Comparison of ENCODE assay signal across 12 cellular contexts in the genomic region with DNA sequence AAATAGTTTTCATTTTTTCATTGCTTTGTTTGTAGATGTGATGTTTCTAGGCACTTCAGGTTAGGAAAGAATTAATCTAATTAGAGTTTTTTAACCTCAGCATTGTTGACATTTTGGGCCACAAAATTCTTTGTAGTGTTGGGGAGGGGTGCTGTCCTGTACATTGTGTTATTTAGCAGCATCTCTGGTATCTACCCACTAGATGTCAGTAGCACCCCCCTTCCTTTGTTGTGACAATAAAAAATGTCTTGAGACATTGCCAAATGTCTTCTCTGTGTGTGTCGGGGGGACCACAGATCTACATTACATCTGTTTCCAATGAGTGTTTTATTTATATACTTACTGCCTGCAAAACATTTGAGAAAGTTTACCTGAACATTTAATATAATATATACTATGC. TPM values are rescaled to one million over a fixed set of nuclear protein-coding genes. Genes with fewer than 3 reads are reported as not detected.
DNase-seq lines count a peak whose midpoint lies in the region; ATAC-seq, FAIRE-seq and TF ChIP-seq lines count a peak whose summit lies in the region.
"Had no signal": no experiment of that assay in that cellular context is flagged by ENCODE, and none has a peak within 500 bp of the region (broad histone marks: within the 10 kb centered on the region; RNA-seq: fewer than 3 reads in every experiment).

No MANE protein-coding gene starts in this region.

- peak in 2 of 3 experiments; percentile 39 to 57; a peak in 2 of 4 replicates for TF ChIP-seq CTCF in H1 (IDR thresholded peaks at IDR 0.05; ENCODE audit: control extremely low read depth in 1 of 3, insufficient read depth in 1 of 3, low read depth in 1 of 3, low read length in 3 of 3)

- ATAC-seq in sciatic nerve: no peak
- ATAC-seq: esophagus mucosa had no signal

- no peak overlapping the region for H3K9ac ChIP-seq in H1 (replicated peaks in 1 of 4; ENCODE audit: extremely low read depth in 1 of 4, low read depth in 3 of 4, low read length in 3 of 4)
- H3K9ac ChIP-seq: BLaER1 treated with 17β-estradiol and CSF1 and Interleukin-3, amounts not matched to agents 10 nM and 100 nM had no signal

- H4K20me1 ChIP-seq in H1 (replicated peaks in 1 of 2; ENCODE audit: control insufficient read depth in 1 of 2, insufficient read depth in 2 of 2, low read length in 2 of 2): no peaks in the 10 kb centered on the region
- H4K20me1 ChIP-seq: BLaER1 treated with 17β-estradiol and CSF1 and Interleukin-3, amounts not matched to agents 10 nM and 100 nM had no signal

- H3K18ac ChIP-seq in H1 (ENCODE audit: extremely low read depth, low read length): no peak overlapping the region

- no peak overlapping the region for H3K23ac ChIP-seq in H1 (ENCODE audit: insufficient read length)

- POLR2A ChIA-PET in H1 (lab: Charles Lee; ENCODE audit: partially characterized antibody): no interaction called here

- H3K4me2 ChIP-seq in H1 (ENCODE audit: insufficient read depth in 1 of 2, low read depth in 2 of 2, low read length in 2 of 2): no peak overlapping the region
- H3K4me2 ChIP-seq: BLaER1 treated with 17β-estradiol and CSF1 and Interleukin-3, amounts not matched to agents 10 nM and 100 nM had no signal

- no peak overlapping the region for H2BK15ac ChIP-seq in H1 (ENCODE audit: low read length)

- no peak overlapping the region for H3K4ac ChIP-seq in H1 (replicated peaks; ENCODE audit: insufficient read length, low read depth, low read length)

- CTCF ChIA-PET in H1 (lab: Charles Lee; ENCODE audit: partially characterized antibody): interaction anchor here (0.8 to 2.8 kb wide), 10 partner anchors 9 to 266 kb away, joined by 3 to 9 read pairs (median 3); no protein-coding TSS in a partner anchor

- no peak overlapping the region for H3K4me3 ChIP-seq in H1 (ENCODE audit: extremely low read depth in 1 of 4, insufficient read depth in 2 of 4, low read depth in 3 of 4, low read length in 4 of 4)
- H3K4me3 ChIP-seq: BLaER1 treated with 17β-estradiol and CSF1 and Interleukin-3, amounts not matched to agents 10 nM and 100 nM; skin epidermis; thyroid gland had no signal

- H4K8ac ChIP-seq in H1 (ENCODE audit: extremely low read depth, insufficient read depth, low read length): no peak overlapping the region

- peak; percentile 45 for FAIRE-seq in H1 (lab: Jason Lieb, UNC)

- H2AK5ac ChIP-seq in H1 (ENCODE audit: low read depth, low read length): no peak overlapping the region

- H3K23me2 ChIP-seq in H1 (ENCODE audit: low read depth, low read length): no peaks in the 10 kb centered on the region

- no peaks in the 10 kb centered on the region for H3K9me3 ChIP-seq in H1 (ENCODE audit: insufficient read depth in 2 of 2, low read depth in 1 of 2, low read length in 1 of 2)
- H3K9me3 ChIP-seq: thyroid gland had no signal

- H3K14ac ChIP-seq in H1 (ENCODE audit: insufficient read length): no peak overlapping the region

- no peak overlapping the region for H2BK120ac ChIP-seq in H1 (replicated peaks; ENCODE audit: low read depth, low read length)

- no peak overlapping the region for H4K5ac ChIP-seq in H1 (ENCODE audit: insufficient read length, low read depth, low read length)

- WGBS in H1 (ENCODE audit: extremely low coverage in 1 of 2, insufficient coverage in 1 of 2, insufficient read length in 1 of 2, insufficient replicate concordance in 2 of 2, low coverage in 1 of 2, low lambda C conversion rate in 2 of 2, missing lambda C conversion rate in 1 of 2), 2 experiments: 77% methylated on average over 1 of the region's 1 CpG; no CpG with 5 or more reads in 1 of the 2 experiments

- no peak for TF ChIP-seq EP300 in H1 (IDR thresholded peaks at IDR 0.05; ENCODE audit: borderline replicate concordance in 1 of 2, low read depth in 2 of 2, low read length in 2 of 2)

- H3K36me3 ChIP-seq in H1 (ENCODE audit: control insufficient read depth in 2 of 4, insufficient read depth in 4 of 4, low read length in 3 of 4): no peaks in the 10 kb centered on the region
- H3K36me3 ChIP-seq: BLaER1 treated with 17β-estradiol and CSF1 and Interleukin-3, amounts not matched to agents 10 nM and 100 nM; thyroid gland had no signal

- DNase-seq in NCI-H524 (lab: John Stamatoyannopoulos, UW) (peak; percentile 5 to 70), NCI-H524 treated with DMSO at 0.1 percent for 48 hours (lab: John Stamatoyannopoulos, UW) (no peak), NAMALWA (ENCODE audit: low spot score) (peak; percentile 64), H1 (ENCODE audit: low read depth in 1 of 2, low spot score in 2 of 2) (no peak), putamen (ENCODE audit: low spot score) (peak; percentile 2), NCI-H1092 treated with DMSO at 0.1 percent for 48 hours (lab: John Stamatoyannopoulos, UW) (no peak), NCI-H1694 (lab: John Stamatoyannopoulos, UW) (no peak), sciatic nerve (ENCODE audit: low spot score) (no peak)
- DNase-seq: thyroid gland had no signal

- TF ChIP-seq POLR2A in H1 (IDR thresholded peaks at IDR 0.05; ENCODE audit: control extremely low read depth in 1 of 2, low read depth in 2 of 2, low read length in 2 of 2): no peak

- no peaks in the 10 kb centered on the region for H3K79me1 ChIP-seq in H1 (ENCODE audit: low read depth, low read length)

- TF ChIP-seq RAD21 in H1 (IDR thresholded peaks at IDR 0.05 in 1 of 2, conservative IDR thresholded peaks at IDR 0.05 in 1 of 2; ENCODE audit: low read depth in 2 of 2, low read length in 2 of 2): peak; percentile 66 to 74

- no peak overlapping the region for H2BK5ac ChIP-seq in H1 (ENCODE audit: low read depth, low read length)

- H4K91ac ChIP-seq in H1 (replicated peaks; ENCODE audit: insufficient read length, low read length): no peak overlapping the region

- no peak overlapping the region for H2AFZ ChIP-seq in H1 (ENCODE audit: low read length)

- no peaks in the 10 kb centered on the region for H3K79me2 ChIP-seq in H1 (ENCODE audit: control insufficient read depth in 1 of 2, insufficient read depth in 2 of 2, low read length in 2 of 2)

- H3K27ac ChIP-seq in H1 (ENCODE audit: low read depth, low read length): no peak overlapping the region
- H3K27ac ChIP-seq: BLaER1 treated with 17β-estradiol and CSF1 and Interleukin-3, amounts not matched to agents 10 nM and 100 nM; skin epidermis; thyroid gland had no signal

- H2BK12ac ChIP-seq in H1 (ENCODE audit: low read depth, low read length): no peak overlapping the region

- intact Hi-C loops in sciatic nerve (cut with DNase I): no loop called here

- H3K56ac ChIP-seq in H1 (replicated peaks; ENCODE audit: insufficient read length, low read depth, low read length): no peak overlapping the region

- H2BK20ac ChIP-seq in H1 (ENCODE audit: low read length): no peak overlapping the region

- no peaks in the 10 kb centered on the region for H3K27me3 ChIP-seq in H1 (replicated peaks in 1 of 4; ENCODE audit: control insufficient read depth in 3 of 4, extremely low read depth in 1 of 4, insufficient read depth in 3 of 4, low read length in 3 of 4)
- H3K27me3 ChIP-seq: BLaER1 treated with 17β-estradiol and CSF1 and Interleukin-3, amounts not matched to agents 10 nM and 100 nM; thyroid gland had no signal

- no peaks in the 10 kb centered on the region for H3K4me1 ChIP-seq in H1 (replicated peaks in 1 of 4; ENCODE audit: control insufficient read depth in 3 of 4, insufficient read depth in 4 of 4, low read length in 3 of 4)

TF ChIP-seq in H1, 55 proteins besides CTCF, POLR2A, EP300 and RAD21:
- TF ChIP-seq RNF2 (IDR thresholded peaks at IDR 0.05; ENCODE audit: borderline replicate concordance, low read depth, low read length, missing control alignments, poor library complexity, severe bottlenecking): no peak
- TF ChIP-seq EGR1 (IDR thresholded peaks at IDR 0.05; ENCODE audit: borderline replicate concordance, low read depth, low read length): no peak
- no peak for TF ChIP-seq SIX5 (IDR thresholded peaks at IDR 0.05; ENCODE audit: low read depth, low read length)
- no peak for TF ChIP-seq CEBPB (IDR thresholded peaks at IDR 0.05; ENCODE audit: low read depth, low read length)
- TF ChIP-seq RFX5 (IDR thresholded peaks at IDR 0.05; ENCODE audit: borderline replicate concordance, low read depth, low read length): no peak
- no peak for TF ChIP-seq EZH2 (IDR thresholded peaks at IDR 0.05; ENCODE audit: low read depth, low read length, severe bottlenecking)
- TF ChIP-seq TAF7 (optimal IDR thresholded peaks at IDR 0.05; ENCODE audit: borderline replicate concordance, low read depth, low read length): no peak
- no peak for TF ChIP-seq CBX5 (IDR thresholded peaks at IDR 0.05; ENCODE audit: low read depth, low read length)
- TF ChIP-seq, protein P1, sequence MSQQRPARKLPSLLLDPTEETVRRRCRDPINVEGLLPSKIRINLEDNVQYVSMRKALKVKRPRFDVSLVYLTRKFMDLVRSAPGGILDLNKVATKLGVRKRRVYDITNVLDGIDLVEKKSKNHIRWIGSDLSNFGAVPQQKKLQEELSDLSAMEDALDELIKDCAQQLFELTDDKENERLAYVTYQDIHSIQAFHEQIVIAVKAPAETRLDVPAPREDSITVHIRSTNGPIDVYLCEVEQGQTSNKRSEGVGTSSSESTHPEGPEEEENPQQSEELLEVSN (IDR thresholded peaks at IDR 0.05): no peak
- TF ChIP-seq ZNF274 (IDR thresholded peaks at IDR 0.05; ENCODE audit: borderline replicate concordance, extremely low read depth, low read length): no peak
- TF ChIP-seq SUZ12 (IDR thresholded peaks at IDR 0.05; ENCODE audit: low read length): no peak
- no peak for TF ChIP-seq KDM4A (IDR thresholded peaks at IDR 0.05; ENCODE audit: low read depth, low read length, severe bottlenecking)
- TF ChIP-seq PHF8 (conservative IDR thresholded peaks at IDR 0.05; ENCODE audit: low read depth, low read length): no peak
- TF ChIP-seq SP2 (IDR thresholded peaks at IDR 0.05; ENCODE audit: low read length): no peak

RNA-seq across cellular contexts. Expression of a gene that starts 45.6 kb away (rescaled TPM):
- total RNA-seq in H1 (2021; fragmentation: NEBNext Ultra II Directional; extraction: Animal tissue kit (Norgen Biotek cat#: 25700)): 0.17 TPM in 1 of 2 replicates, not detected in the other
- polyA plus RNA-seq in H1 (2011; rRNA removed): 0.06 and 0.09 TPM in 2 replicates
- 0.16 TPM for polyA plus RNA-seq in H1 (2011; cell fraction: cytosol; rRNA removed)
- 0.67 TPM for polyA plus RNA-seq in H1 (2011; cell fraction: nucleus; rRNA removed)
- polyA plus RNA-seq in H1 (2012, experiment 1 of 2): 0.03 to 0.08 TPM in 2 of 4 replicates, not detected in the others
- polyA plus RNA-seq in H1 (2012, experiment 2 of 2): not detected
- 0.04 TPM for polyA plus RNA-seq in H1 (2013, experiment 1 of 2)
- polyA plus RNA-seq in H1 (2013, experiment 2 of 2): 0.13 TPM
- polyA minus RNA-seq in H1 (2011; rRNA and poly(A)+ RNA removed): 0.17 and 0.22 TPM in 2 replicates
- polyA minus RNA-seq in H1 (2011; cell fraction: cytosol; rRNA and poly(A)+ RNA removed): 1.8 TPM
- polyA minus RNA-seq in H1 (2011; cell fraction: nucleus; rRNA and poly(A)+ RNA removed): 1.6 TPM
- total RNA-seq in sciatic nerve: 5.3 TPM

Comparison
In these comparisons a context has a peak if more than half of its experiments do, and no peak if none do; other contexts are left out.
1. DNase-seq: peak in NCI-H524 (2 of 2), NAMALWA (single experiment) and putamen (single experiment); none in NCI-H524 treated with DMSO at 0.1 percent for 48 hours (single experiment), H1 (0 of 2), NCI-H1092 treated with DMSO at 0.1 percent for 48 hours (single experiment), NCI-H1694 (single experiment) and sciatic nerve (single experiment).